In the genomic region with DNA sequence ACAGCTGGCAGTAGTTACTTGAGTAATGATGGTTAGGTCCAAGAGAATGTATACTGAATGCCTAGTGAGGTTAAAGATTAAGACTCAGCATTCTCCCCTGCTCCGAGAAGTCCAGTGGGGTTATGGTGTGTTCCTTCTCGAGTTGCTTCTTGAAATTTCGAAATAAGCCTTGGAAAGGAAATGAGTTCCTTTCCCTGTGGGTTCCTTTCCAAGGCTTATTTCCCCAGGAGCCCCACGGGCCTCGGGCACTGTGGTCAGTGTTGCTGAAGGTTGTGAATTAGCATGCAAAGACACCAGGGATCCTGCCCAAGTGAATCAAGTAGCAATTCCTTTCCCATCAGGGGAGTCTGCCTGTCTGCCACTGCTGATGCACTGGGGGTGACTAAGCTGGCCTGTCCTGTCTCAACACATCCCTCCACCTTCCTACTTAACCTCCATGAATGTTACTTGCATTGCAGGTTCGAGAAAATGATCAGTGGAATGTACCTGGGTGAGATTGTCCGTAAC, we compare ENCODE assay signal across 1 cellular context.
TF ChIP-seq lines count a peak whose summit lies in the region.

No MANE protein-coding gene starts in this region.

TF ChIP-seq in IMR-90, 13 proteins besides CTCF, POLR2A, EP300 and RAD21:
- no peak for TF ChIP-seq NFE2L2 (IDR thresholded peaks at IDR 0.05; ENCODE audit: low read depth, low read length)
- TF ChIP-seq FOS (IDR thresholded peaks at IDR 0.05; ENCODE audit: low read depth, low read length): no peak
- no peak for TF ChIP-seq RCOR1 (IDR thresholded peaks at IDR 0.05; ENCODE audit: insufficient replicate concordance, low read length)
- no peak for TF ChIP-seq BHLHE40 (IDR thresholded peaks at IDR 0.05; ENCODE audit: low read depth, low read length)
- no peak; the same call in 1 of the 2 replicates for TF ChIP-seq CEBPB (IDR thresholded peaks at IDR 0.05; ENCODE audit: low read depth, low read length)
- no peak for TF ChIP-seq CHD1 (IDR thresholded peaks at IDR 0.05; ENCODE audit: low read depth, low read length)
- TF ChIP-seq RFX5 (IDR thresholded peaks at IDR 0.05; ENCODE audit: low read depth, low read length): no peak
- TF ChIP-seq SMC3 (IDR thresholded peaks at IDR 0.05; ENCODE audit: low read depth, low read length): no peak
- TF ChIP-seq, protein P1, sequence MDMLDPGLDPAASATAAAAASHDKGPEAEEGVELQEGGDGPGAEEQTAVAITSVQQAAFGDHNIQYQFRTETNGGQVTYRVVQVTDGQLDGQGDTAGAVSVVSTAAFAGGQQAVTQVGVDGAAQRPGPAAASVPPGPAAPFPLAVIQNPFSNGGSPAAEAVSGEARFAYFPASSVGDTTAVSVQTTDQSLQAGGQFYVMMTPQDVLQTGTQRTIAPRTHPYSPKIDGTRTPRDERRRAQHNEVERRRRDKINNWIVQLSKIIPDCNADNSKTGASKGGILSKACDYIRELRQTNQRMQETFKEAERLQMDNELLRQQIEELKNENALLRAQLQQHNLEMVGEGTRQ (IDR thresholded peaks at IDR 0.05; ENCODE audit: low read depth, low read length): no peak
- TF ChIP-seq, protein P2, sequence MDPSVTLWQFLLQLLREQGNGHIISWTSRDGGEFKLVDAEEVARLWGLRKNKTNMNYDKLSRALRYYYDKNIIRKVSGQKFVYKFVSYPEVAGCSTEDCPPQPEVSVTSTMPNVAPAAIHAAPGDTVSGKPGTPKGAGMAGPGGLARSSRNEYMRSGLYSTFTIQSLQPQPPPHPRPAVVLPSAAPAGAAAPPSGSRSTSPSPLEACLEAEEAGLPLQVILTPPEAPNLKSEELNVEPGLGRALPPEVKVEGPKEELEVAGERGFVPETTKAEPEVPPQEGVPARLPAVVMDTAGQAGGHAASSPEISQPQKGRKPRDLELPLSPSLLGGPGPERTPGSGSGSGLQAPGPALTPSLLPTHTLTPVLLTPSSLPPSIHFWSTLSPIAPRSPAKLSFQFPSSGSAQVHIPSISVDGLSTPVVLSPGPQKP (IDR thresholded peaks at IDR 0.05; ENCODE audit: borderline replicate concordance, low read depth, low read length): no peak
- no peak for TF ChIP-seq MAFK (IDR thresholded peaks at IDR 0.05; ENCODE audit: low read depth, low read length)
